ENCODE assay signal across 16 cellular contexts in the genomic region with DNA sequence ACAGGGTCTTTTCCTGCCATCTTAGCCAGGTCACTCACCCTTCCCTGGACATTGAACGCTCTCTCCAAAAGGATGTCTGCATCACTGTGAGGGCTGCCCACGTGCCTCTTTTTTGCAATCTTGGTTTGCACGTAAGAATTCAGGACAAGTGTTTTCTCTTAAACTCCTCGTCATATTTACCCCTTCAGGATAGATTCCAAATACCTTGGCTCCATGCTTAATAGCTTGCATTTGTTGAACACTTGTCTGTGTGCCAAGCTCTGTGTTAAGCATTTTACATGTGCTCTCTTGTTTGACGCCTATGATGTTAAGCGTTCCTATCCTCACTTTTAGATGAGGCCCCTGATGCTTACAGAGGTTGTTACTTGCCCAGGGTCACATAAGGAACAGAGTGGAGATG. TPM values are rescaled to one million over a fixed set of nuclear protein-coding genes. Genes with fewer than 3 reads are reported as not detected.
DNase-seq lines count a peak whose midpoint lies in the region; ATAC-seq and TF ChIP-seq lines count a peak whose summit lies in the region.
"Had no signal": no experiment of that assay in that cellular context is flagged by ENCODE, and none has a peak within 500 bp of the region (broad histone marks: within the 10 kb centered on the region; RNA-seq: fewer than 3 reads in every experiment).

No MANE protein-coding gene starts in this region.

- H3K9me3 Mint-ChIP-seq in activated T-cell treated with anti-CD3 and anti-CD28 coated beads, Interleukin-2, amount 50 U/mL, for 24 hours, result no peaks in the 10 kb centered on the region
- no peaks in the 10 kb centered on the region for H3K9me3 Mint-ChIP-seq in dendritic cell treated with granulocyte-macrophage colony-stimulating factor and Interleukin-4, amounts not matched to agents 40 ng/mL and 50 ng/mL, for 4 days

- H3K4me3 ChIP-seq in HEK293 (ENCODE audit: low read depth, low read length), result no peak overlapping the region
- H3K4me3 ChIP-seq in psoas muscle, result no peak overlapping the region
- H3K4me3 ChIP-seq: testis had no signal

- POLR2A ChIA-PET in HEK293 (lab: Yijun Ruan, JAX), result no interaction called here

- intact Hi-C loops in dendritic cell treated with granulocyte-macrophage colony-stimulating factor and Interleukin-4, amounts not matched to agents 40 ng/mL and 50 ng/mL, for 4 days (cut with micrococcal nuclease), result no loop called here
- intact Hi-C loops in psoas muscle (cut with DNase I), result no loop called here

- H3K36me3 ChIP-seq in HEK293 (ENCODE audit: control insufficient read depth in 2 of 2, insufficient read depth in 1 of 2, low read length in 2 of 2) (no peaks in the 10 kb centered on the region), psoas muscle (ENCODE audit: insufficient read depth in 1 of 2, low read depth in 1 of 2) (no peaks in the 10 kb centered on the region)

- no peak for ATAC-seq in psoas muscle

- peaks cover 55% of the 10 kb centered on the region for H3K36me3 Mint-ChIP-seq in activated T-cell treated with anti-CD3 and anti-CD28 coated beads, Interleukin-2, amount 50 U/mL, for 24 hours (ENCODE audit: low read depth)
- peaks cover 51% of the 10 kb centered on the region for H3K36me3 Mint-ChIP-seq in dendritic cell treated with granulocyte-macrophage colony-stimulating factor and Interleukin-4, amounts not matched to agents 40 ng/mL and 50 ng/mL, for 4 days (ENCODE audit: low read depth)

- H3K27me3 ChIP-seq in psoas muscle (ENCODE audit: insufficient read depth in 3 of 3, low read length in 2 of 3), result no peaks in the 10 kb centered on the region
- H3K27me3 ChIP-seq: testis had no signal

- H3K9me3 ChIP-seq in HEK293 (ENCODE audit: control insufficient read depth, insufficient read depth, low read depth, low read length) (no peaks in the 10 kb centered on the region), psoas muscle (no peaks in the 10 kb centered on the region)
- H3K9me3 ChIP-seq: testis had no signal

- H3K4me3 Mint-ChIP-seq in activated T-cell treated with anti-CD3 and anti-CD28 coated beads, Interleukin-2, amount 50 U/mL, for 24 hours, result no peak overlapping the region
- no peak overlapping the region for H3K4me3 Mint-ChIP-seq in dendritic cell treated with granulocyte-macrophage colony-stimulating factor and Interleukin-4, amounts not matched to agents 40 ng/mL and 50 ng/mL, for 4 days

- no peaks in the 10 kb centered on the region for H3K27me3 Mint-ChIP-seq in activated T-cell treated with anti-CD3 and anti-CD28 coated beads, Interleukin-2, amount 50 U/mL, for 24 hours
- no peaks in the 10 kb centered on the region for H3K27me3 Mint-ChIP-seq in dendritic cell treated with granulocyte-macrophage colony-stimulating factor and Interleukin-4, amounts not matched to agents 40 ng/mL and 50 ng/mL, for 4 days

- H3K4me1 ChIP-seq in HEK293 (ENCODE audit: control insufficient read depth, insufficient read depth, low read length), result peaks cover 17% of the 10 kb centered on the region
- peaks cover 71% of the 10 kb centered on the region for H3K4me1 ChIP-seq in psoas muscle

- no peak for DNase-seq in activated T-cell treated with anti-CD3 and anti-CD28 coated beads, Interleukin-2, amount 50 U/mL, for 24 hours
- DNase-seq in activated T-cell treated with anti-CD3 and anti-CD28 coated beads, Interleukin-2, amount 50 U/mL, for 48 hours, result no peak
- no peak for DNase-seq in psoas muscle
- DNase-seq in cerebellar cortex (ENCODE audit: low spot score), result no peak
- no peak for DNase-seq in D341Med (ENCODE audit: low spot score)
- DNase-seq in stimulated activated CD4-positive, alpha-beta T cell treated with anti-CD3 and anti-CD28 coated beads, Interleukin-4, amount 100 ng/mL, for 1 hour, result no peak
- DNase-seq: activated CD4-positive, alpha-beta T cell treated with anti-CD3 and anti-CD28 coated beads for 48 hours; activated effector memory CD4-positive, alpha-beta T cell treated with Interleukin-2 at 50 U/mL for 16 hours; Calu3; NCI-H1436; NCI-H226; NK-92 treated with Interleukin-12 subunit alpha and Interleukin-12 subunit beta, amount 100 ng/mL, for 24 hours; stimulated activated CD4-positive, alpha-beta T cell treated with anti-CD3 and anti-CD28 coated beads, Interleukin-15, amount 100 ng/mL, for 24 hours; testis had no signal

- H3K27ac Mint-ChIP-seq in activated T-cell treated with anti-CD3 and anti-CD28 coated beads, Interleukin-2, amount 50 U/mL, for 24 hours, result peak overlapping the region; percentile 70
- peak overlapping the region; percentile 30 for H3K27ac Mint-ChIP-seq in dendritic cell treated with granulocyte-macrophage colony-stimulating factor and Interleukin-4, amounts not matched to agents 40 ng/mL and 50 ng/mL, for 4 days

- H3K27ac ChIP-seq in HEK293 (ENCODE audit: extremely low read depth, low read depth, low read length) (peak overlapping the region; percentile 70), psoas muscle (peak overlapping the region; percentile 93)
- H3K27ac ChIP-seq: testis had no signal

- peaks cover 88% of the 10 kb centered on the region for H3K4me1 Mint-ChIP-seq in activated T-cell treated with anti-CD3 and anti-CD28 coated beads, Interleukin-2, amount 50 U/mL, for 24 hours (ENCODE audit: low read depth)
- H3K4me1 Mint-ChIP-seq in dendritic cell treated with granulocyte-macrophage colony-stimulating factor and Interleukin-4, amounts not matched to agents 40 ng/mL and 50 ng/mL, for 4 days (ENCODE audit: low read depth), result peaks cover 84% of the 10 kb centered on the region

- no peak for TF ChIP-seq CTCF in HEK293 (tag by site-specific recombination; IDR thresholded peaks at IDR 0.05)
- TF ChIP-seq CTCF in psoas muscle (IDR thresholded peaks at IDR 0.05), result no peak

- CTCF ChIA-PET in HEK293 (lab: Yijun Ruan, JAX), result interaction anchor here (0.6 kb wide), 2 partner anchors 105 to 167 kb away, joined by 3 to 5 read pairs; no protein-coding TSS in a partner anchor

- 33 to 49% (median 41%) methylated on average over 6 of the region's 6 CpGs for WGBS in psoas muscle, 3 donors

TF ChIP-seq in HEK293, 187 proteins besides CTCF, POLR2A, EP300 and RAD21:
- TF ChIP-seq, protein P1, sequence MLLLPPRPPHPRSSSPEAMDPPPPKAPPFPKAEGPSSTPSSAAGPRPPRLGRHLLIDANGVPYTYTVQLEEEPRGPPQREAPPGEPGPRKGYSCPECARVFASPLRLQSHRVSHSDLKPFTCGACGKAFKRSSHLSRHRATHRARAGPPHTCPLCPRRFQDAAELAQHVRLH (tag by site-specific recombination; IDR thresholded peaks at IDR 0.05), result peak; percentile 14; the same call in 1 of the 2 replicates
- no peak for TF ChIP-seq ZNF670 (tag by site-specific recombination; IDR thresholded peaks at IDR 0.05; ENCODE audit: low read depth)

RNA-seq across cellular contexts. Expression of a gene that starts 29.8 kb away (rescaled TPM):
- 10 to 100 TPM in 3 of 4 donors, 1 to 10 TPM in 1; 9.9 to 34.2 (median 23.1) TPM for total RNA-seq in psoas muscle
- polyA plus RNA-seq in psoas muscle, result 10 to 100 TPM in 2 of 3 donors, 1 to 10 TPM in 1; 3.9 to 13.7 (median 10.4) TPM
- total RNA-seq: Calu3 had no signal
